ENCODE assay signal across 1 cellular context in the genomic region with DNA sequence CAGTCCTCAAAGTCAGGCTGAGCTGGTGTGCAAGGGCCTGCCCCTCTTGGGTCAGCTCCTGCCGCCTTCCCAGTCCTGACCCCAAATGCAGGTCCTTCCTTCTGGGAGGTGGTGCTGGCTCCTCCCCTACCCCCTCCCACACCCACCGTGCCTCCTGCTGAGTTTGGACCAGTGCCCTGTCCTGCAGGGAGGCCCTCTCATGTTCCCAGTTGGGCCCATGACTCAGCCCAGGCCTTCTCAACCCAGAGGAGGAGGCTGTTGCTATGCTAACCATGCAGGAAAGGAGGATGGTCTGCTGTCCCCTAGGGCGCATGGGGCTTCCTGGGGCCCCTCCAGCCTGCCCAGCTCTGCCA.
TF ChIP-seq lines count a peak whose summit lies in the region.

No MANE protein-coding gene starts in this region.

TF ChIP-seq in WTC11, 78 proteins besides CTCF, POLR2A, EP300 and RAD21 (continued from another document):
- TF ChIP-seq, protein P1, sequence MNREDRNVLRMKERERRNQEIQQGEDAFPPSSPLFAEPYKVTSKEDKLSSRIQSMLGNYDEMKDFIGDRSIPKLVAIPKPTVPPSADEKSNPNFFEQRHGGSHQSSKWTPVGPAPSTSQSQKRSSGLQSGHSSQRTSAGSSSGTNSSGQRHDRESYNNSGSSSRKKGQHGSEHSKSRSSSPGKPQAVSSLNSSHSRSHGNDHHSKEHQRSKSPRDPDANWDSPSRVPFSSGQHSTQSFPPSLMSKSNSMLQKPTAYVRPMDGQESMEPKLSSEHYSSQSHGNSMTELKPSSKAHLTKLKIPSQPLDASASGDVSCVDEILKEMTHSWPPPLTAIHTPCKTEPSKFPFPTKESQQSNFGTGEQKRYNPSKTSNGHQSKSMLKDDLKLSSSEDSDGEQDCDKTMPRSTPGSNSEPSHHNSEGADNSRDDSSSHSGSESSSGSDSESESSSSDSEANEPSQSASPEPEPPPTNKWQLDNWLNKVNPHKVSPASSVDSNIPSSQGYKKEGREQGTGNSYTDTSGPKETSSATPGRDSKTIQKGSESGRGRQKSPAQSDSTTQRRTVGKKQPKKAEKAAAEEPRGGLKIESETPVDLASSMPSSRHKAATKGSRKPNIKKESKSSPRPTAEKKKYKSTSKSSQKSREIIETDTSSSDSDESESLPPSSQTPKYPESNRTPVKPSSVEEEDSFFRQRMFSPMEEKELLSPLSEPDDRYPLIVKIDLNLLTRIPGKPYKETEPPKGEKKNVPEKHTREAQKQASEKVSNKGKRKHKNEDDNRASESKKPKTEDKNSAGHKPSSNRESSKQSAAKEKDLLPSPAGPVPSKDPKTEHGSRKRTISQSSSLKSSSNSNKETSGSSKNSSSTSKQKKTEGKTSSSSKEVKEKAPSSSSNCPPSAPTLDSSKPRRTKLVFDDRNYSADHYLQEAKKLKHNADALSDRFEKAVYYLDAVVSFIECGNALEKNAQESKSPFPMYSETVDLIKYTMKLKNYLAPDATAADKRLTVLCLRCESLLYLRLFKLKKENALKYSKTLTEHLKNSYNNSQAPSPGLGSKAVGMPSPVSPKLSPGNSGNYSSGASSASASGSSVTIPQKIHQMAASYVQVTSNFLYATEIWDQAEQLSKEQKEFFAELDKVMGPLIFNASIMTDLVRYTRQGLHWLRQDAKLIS (CRISPR knock-in tag; IDR thresholded peaks at IDR 0.05; ENCODE audit: borderline replicate concordance), result no peak
- no peak for TF ChIP-seq ATF1 (CRISPR knock-in tag; IDR thresholded peaks at IDR 0.05)
- TF ChIP-seq ZNF232 (CRISPR knock-in tag; IDR thresholded peaks at IDR 0.05), result no peak
- TF ChIP-seq ZNF219 (CRISPR knock-in tag; IDR thresholded peaks at IDR 0.05; ENCODE audit: borderline replicate concordance), result no peak
- TF ChIP-seq, protein P2, sequence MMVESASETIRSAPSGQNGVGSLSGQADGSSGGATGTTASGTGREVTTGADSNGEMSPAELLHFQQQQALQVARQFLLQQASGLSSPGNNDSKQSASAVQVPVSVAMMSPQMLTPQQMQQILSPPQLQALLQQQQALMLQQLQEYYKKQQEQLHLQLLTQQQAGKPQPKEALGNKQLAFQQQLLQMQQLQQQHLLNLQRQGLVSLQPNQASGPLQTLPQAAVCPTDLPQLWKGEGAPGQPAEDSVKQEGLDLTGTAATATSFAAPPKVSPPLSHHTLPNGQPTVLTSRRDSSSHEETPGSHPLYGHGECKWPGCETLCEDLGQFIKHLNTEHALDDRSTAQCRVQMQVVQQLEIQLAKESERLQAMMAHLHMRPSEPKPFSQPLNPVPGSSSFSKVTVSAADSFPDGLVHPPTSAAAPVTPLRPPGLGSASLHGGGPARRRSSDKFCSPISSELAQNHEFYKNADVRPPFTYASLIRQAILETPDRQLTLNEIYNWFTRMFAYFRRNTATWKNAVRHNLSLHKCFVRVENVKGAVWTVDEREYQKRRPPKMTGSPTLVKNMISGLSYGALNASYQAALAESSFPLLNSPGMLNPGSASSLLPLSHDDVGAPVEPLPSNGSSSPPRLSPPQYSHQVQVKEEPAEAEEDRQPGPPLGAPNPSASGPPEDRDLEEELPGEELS (CRISPR knock-in tag; IDR thresholded peaks at IDR 0.05), result no peak
- no peak for TF ChIP-seq ELF4 (CRISPR knock-in tag; IDR thresholded peaks at IDR 0.05; ENCODE audit: low read depth)
- TF ChIP-seq, protein P3, sequence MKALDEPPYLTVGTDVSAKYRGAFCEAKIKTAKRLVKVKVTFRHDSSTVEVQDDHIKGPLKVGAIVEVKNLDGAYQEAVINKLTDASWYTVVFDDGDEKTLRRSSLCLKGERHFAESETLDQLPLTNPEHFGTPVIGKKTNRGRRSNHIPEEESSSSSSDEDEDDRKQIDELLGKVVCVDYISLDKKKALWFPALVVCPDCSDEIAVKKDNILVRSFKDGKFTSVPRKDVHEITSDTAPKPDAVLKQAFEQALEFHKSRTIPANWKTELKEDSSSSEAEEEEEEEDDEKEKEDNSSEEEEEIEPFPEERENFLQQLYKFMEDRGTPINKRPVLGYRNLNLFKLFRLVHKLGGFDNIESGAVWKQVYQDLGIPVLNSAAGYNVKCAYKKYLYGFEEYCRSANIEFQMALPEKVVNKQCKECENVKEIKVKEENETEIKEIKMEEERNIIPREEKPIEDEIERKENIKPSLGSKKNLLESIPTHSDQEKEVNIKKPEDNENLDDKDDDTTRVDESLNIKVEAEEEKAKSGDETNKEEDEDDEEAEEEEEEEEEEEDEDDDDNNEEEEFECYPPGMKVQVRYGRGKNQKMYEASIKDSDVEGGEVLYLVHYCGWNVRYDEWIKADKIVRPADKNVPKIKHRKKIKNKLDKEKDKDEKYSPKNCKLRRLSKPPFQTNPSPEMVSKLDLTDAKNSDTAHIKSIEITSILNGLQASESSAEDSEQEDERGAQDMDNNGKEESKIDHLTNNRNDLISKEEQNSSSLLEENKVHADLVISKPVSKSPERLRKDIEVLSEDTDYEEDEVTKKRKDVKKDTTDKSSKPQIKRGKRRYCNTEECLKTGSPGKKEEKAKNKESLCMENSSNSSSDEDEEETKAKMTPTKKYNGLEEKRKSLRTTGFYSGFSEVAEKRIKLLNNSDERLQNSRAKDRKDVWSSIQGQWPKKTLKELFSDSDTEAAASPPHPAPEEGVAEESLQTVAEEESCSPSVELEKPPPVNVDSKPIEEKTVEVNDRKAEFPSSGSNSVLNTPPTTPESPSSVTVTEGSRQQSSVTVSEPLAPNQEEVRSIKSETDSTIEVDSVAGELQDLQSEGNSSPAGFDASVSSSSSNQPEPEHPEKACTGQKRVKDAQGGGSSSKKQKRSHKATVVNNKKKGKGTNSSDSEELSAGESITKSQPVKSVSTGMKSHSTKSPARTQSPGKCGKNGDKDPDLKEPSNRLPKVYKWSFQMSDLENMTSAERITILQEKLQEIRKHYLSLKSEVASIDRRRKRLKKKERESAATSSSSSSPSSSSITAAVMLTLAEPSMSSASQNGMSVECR (CRISPR knock-in tag; IDR thresholded peaks at IDR 0.05; ENCODE audit: borderline replicate concordance), result no peak
- TF ChIP-seq, protein P4, sequence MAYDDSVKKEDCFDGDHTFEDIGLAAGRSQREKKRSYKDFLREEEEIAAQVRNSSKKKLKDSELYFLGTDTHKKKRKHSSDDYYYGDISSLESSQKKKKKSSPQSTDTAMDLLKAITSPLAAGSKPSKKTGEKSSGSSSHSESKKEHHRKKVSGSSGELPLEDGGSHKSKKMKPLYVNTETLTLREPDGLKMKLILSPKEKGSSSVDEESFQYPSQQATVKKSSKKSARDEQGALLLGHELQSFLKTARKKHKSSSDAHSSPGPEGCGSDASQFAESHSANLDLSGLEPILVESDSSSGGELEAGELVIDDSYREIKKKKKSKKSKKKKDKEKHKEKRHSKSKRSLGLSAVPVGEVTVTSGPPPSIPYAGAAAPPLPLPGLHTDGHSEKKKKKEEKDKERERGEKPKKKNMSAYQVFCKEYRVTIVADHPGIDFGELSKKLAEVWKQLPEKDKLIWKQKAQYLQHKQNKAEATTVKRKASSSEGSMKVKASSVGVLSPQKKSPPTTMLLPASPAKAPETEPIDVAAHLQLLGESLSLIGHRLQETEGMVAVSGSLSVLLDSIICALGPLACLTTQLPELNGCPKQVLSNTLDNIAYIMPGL (CRISPR knock-in tag; IDR thresholded peaks at IDR 0.05), result no peak
- TF ChIP-seq, protein P5, sequence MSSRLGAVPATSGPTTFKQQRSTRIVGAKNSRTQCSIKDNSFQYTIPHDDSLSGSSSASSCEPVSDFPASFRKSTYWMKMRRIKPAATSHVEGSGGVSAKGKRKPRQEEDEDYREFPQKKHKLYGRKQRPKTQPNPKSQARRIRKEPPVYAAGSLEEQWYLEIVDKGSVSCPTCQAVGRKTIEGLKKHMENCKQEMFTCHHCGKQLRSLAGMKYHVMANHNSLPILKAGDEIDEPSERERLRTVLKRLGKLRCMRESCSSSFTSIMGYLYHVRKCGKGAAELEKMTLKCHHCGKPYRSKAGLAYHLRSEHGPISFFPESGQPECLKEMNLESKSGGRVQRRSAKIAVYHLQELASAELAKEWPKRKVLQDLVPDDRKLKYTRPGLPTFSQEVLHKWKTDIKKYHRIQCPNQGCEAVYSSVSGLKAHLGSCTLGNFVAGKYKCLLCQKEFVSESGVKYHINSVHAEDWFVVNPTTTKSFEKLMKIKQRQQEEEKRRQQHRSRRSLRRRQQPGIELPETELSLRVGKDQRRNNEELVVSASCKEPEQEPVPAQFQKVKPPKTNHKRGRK (CRISPR knock-in tag; IDR thresholded peaks at IDR 0.05; ENCODE audit: borderline replicate concordance), result no peak
